8 cellular contexts compared by ENCODE assay signal in genomic region chr3:132722165-132723023, GRCh38. TPM values are rescaled to one million over a fixed set of nuclear protein-coding genes. Genes with fewer than 3 reads are reported as not detected.
DNase-seq lines count a peak whose midpoint lies in the region; ATAC-seq lines count a peak whose summit lies in the region.

NPHP3 (minus strand) TSS chr3:132722409; CDS start chr3:132722355, 54 bp downstream.

- DNase-seq in CD8-positive, alpha-beta memory T cell, result peak; percentile 83 to 100 (median 91)
- DNase-seq in HS-5 (ENCODE audit: low read depth) (peak; percentile 64), NOMO-1 (lab: John Stamatoyannopoulos, UW; ENCODE audit: unreplicated experiment in 2 of 2) (peak; percentile 90 to 96), memory B cell (ENCODE audit: low spot score in 2 of 2) (peak; percentile 77 to 87)
- DNase-seq in effector CD8-positive, alpha-beta T cell (lab: John Stamatoyannopoulos, UW), result peak; percentile 93
- DNase-seq in stimulated activated CD8-positive, alpha-beta memory T cell treated with anti-CD3 and anti-CD28 coated beads, Interleukin-12 subunit alpha, Interleukin-12 subunit beta, amount 100 ng/mL, for 4 hours (ENCODE audit: low read depth), result peak; percentile 95

- no peaks in the 10 kb centered on the region for H3K9me3 ChIP-seq in CD8-positive, alpha-beta memory T cell (ENCODE audit: low read length)

- no peaks in the 10 kb centered on the region for H3K36me3 ChIP-seq in CD8-positive, alpha-beta memory T cell (ENCODE audit: insufficient read depth, low read length)

- CTCF ChIA-PET in CD8-positive, alpha-beta memory T cell (lab: Charles Lee), result no interaction called here
- CTCF ChIA-PET in activated CD8-positive, alpha-beta memory T cell treated with anti-CD3 and anti-CD28 coated beads for 36 hours (lab: Charles Lee), result no interaction called here

- peak within 1 kb of the TSS; percentile 84 to 91 (median 88) for H3K27ac Mint-ChIP-seq in CD8-positive, alpha-beta memory T cell
- peak within 1 kb of the TSS; percentile 84 for H3K27ac Mint-ChIP-seq in memory B cell

- H3K4me3 ChIP-seq in CD8-positive, alpha-beta memory T cell (ENCODE audit: low read length), result peak within 1 kb of the TSS; percentile 79

- peak within 1 kb of the TSS; percentile 90 to 94 (median 93) for H3K4me3 Mint-ChIP-seq in CD8-positive, alpha-beta memory T cell
- H3K4me3 Mint-ChIP-seq in memory B cell, result peak within 1 kb of the TSS; percentile 89

- H3K9me3 Mint-ChIP-seq in CD8-positive, alpha-beta memory T cell, result no peaks in the 10 kb centered on the region
- H3K9me3 Mint-ChIP-seq in memory B cell, result no peaks in the 10 kb centered on the region

- peaks cover 35 to 46% (median 42%) of the 10 kb centered on the region in 3 donors for H3K4me1 Mint-ChIP-seq in CD8-positive, alpha-beta memory T cell
- H3K4me1 Mint-ChIP-seq in memory B cell, result peaks cover 26% of the 10 kb centered on the region

- no peaks in the 10 kb centered on the region for H3K27me3 ChIP-seq in CD8-positive, alpha-beta memory T cell (ENCODE audit: insufficient read depth, low read length, poor library complexity, severe bottlenecking)

- H3K27me3 Mint-ChIP-seq in CD8-positive, alpha-beta memory T cell, result no peaks in the 10 kb centered on the region
- H3K27me3 Mint-ChIP-seq in memory B cell, result no peaks in the 10 kb centered on the region

- peak within 1 kb of the TSS; percentile 66 for H3K27ac ChIP-seq in CD8-positive, alpha-beta memory T cell (ENCODE audit: low read depth, low read length)

- H3K4me1 ChIP-seq in CD8-positive, alpha-beta memory T cell (ENCODE audit: insufficient read depth, low read length), result peaks cover 24% of the 10 kb centered on the region

- peaks cover 0 to 21% (median 6%) of the 10 kb centered on the region in 3 donors for H3K36me3 Mint-ChIP-seq in CD8-positive, alpha-beta memory T cell
- peaks cover 10% of the 10 kb centered on the region for H3K36me3 Mint-ChIP-seq in memory B cell

- POLR2A ChIA-PET in CD8-positive, alpha-beta memory T cell (lab: Charles Lee), result interaction anchor here (0.6 to 1.2 kb wide), 3 partner anchors 851 to 1588 kb away, joined by 3 to 5 read pairs (median 3); partner anchors contain the start of gene CDV3
- POLR2A ChIA-PET in activated CD8-positive, alpha-beta memory T cell treated with anti-CD3 and anti-CD28 coated beads for 36 hours (lab: Charles Lee), result no interaction called here

- peak; percentile 56 for ATAC-seq in GM19468 (IDR thresholded peaks at IDR 0.05; ENCODE audit: extremely low read depth, unreplicated experiment)
- peak; percentile 80 for ATAC-seq in memory B cell (ENCODE audit: low read depth)

RNA-seq across cellular contexts. Expression of gene NPHP3, which starts in this region (rescaled TPM):
- total RNA-seq in CD8-positive, alpha-beta memory T cell, result 10 to 100 TPM; 11.7 to 13.9 TPM
- 3.9 TPM for polyA plus RNA-seq in CD8-positive, alpha-beta memory T cell
- 10 to 100 TPM; 11.6 to 12.9 TPM for total RNA-seq in activated CD8-positive, alpha-beta memory T cell treated with anti-CD3 and anti-CD28 coated beads for 36 hours

Comparison
In these comparisons a context has a peak if more than half of its experiments do, and no peak if none do; other contexts are left out.
1. Peak in every context shown above with its lines: DNase-seq, ATAC-seq, H3K4me3 ChIP-seq and H3K27ac ChIP-seq.